In the genomic region with DNA sequence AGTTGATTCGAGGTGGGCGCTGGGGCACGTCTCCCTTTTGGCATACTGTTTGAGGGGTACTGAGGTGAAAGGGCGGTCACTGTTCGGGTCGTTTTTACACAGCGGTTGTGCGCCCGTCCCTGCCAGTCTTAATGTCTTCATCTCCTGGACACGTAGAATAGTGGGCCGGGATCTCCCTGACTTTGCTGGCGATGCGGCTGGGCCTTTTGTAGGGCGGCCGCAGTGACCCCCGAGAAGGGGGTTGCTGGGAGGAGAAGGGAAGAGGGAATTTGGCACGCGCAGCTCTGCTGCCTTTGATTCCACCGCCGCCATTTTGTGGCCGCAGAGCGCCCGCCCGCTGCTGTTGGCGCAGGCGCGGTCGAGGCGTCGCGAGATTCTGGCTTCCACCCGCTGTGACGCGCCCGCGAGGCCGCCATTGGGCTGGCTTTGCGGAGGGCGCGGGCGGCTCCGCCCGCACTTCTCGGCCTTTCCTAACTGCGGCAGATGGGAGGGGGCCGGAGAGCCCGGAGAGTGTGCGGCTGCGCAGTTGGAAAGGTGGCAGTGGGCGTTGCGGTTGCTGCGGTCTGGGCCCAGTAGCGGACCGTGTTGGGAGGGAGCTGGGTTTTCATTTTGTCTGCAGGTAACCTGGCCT, we compare ENCODE assay signal across 8 cellular contexts. TPM values are rescaled to one million over a fixed set of nuclear protein-coding genes. Genes with fewer than 3 reads are reported as not detected.
DNase-seq lines count a peak whose midpoint lies in the region; ATAC-seq and TF ChIP-seq lines count a peak whose summit lies in the region.

No MANE protein-coding gene starts in this region.

- H3K36me3 ChIP-seq in left ventricle myocardium inferior (peaks cover 48% of the 10 kb centered on the region), upper lobe of left lung (peaks cover 41 to 48% (median 44%) of the 10 kb centered on the region in 4 donors)

- ATAC-seq in HG02852 (IDR thresholded peaks at IDR 0.05; ENCODE audit: unreplicated experiment), result peak; percentile 68
- ATAC-seq in T-cell (replicated peaks in 1 of 4), result peak; percentile 68 to 77 (median 74)
- peak; percentile 94 to 96 for ATAC-seq in upper lobe of left lung (ENCODE audit: low FRiP score in 2 of 2)

- DNase-seq in NCI-H1436 treated with DMSO at 0.1 percent for 48 hours (lab: John Stamatoyannopoulos, UW) (peak; percentile 52), T-cell (peak; percentile 78 to 90 (median 85)), amniotic epithelial cell (ENCODE audit: low read depth) (peak; percentile 84), left ventricle myocardium inferior (peak; percentile 89), posterior vena cava (ENCODE audit: low spot score) (peak; percentile 98), upper lobe of left lung (peak; percentile 95 to 99)

- no peaks in the 10 kb centered on the region for H3K9me3 Mint-ChIP-seq in T-cell

- peaks cover 0 to 2% of the 10 kb centered on the region in 2 donors for H3K27me3 Mint-ChIP-seq in T-cell

- H3K4me1 ChIP-seq in left ventricle myocardium inferior, result peaks cover 64% of the 10 kb centered on the region
- H3K4me1 ChIP-seq in upper lobe of left lung, result peaks cover 38 to 48% (median 42%) of the 10 kb centered on the region in 4 donors

- TF ChIP-seq POLR2A in upper lobe of left lung (IDR thresholded peaks at IDR 0.05), result peak; percentile 8 to 85 (median 74)

- H3K27me3 ChIP-seq in left ventricle myocardium inferior (ENCODE audit: low read depth) (no peaks in the 10 kb centered on the region), upper lobe of left lung (no peaks in the 10 kb centered on the region)

- peak overlapping the region; percentile 100 for H3K27ac Mint-ChIP-seq in T-cell

- peak overlapping the region; percentile 99 for H3K4me3 Mint-ChIP-seq in T-cell

- POLR2A ChIA-PET in T-cell (lab: Charles Lee), result interaction anchor here in 1 of 2 donors (0.6 to 3.1 kb wide), 4 partner anchors 9 to 155 kb away, joined by 3 to 17 read pairs (median 10); a partner anchor contains a TSS

- no peaks in the 10 kb centered on the region for H3K9me3 ChIP-seq in left ventricle myocardium inferior (replicated peaks)
- no peaks in the 10 kb centered on the region for H3K9me3 ChIP-seq in upper lobe of left lung

- TF ChIP-seq CTCF in GM12875 (IDR thresholded peaks at IDR 0.05; ENCODE audit: borderline replicate concordance, insufficient read depth, low read depth, low read length) (no peak), left ventricle myocardium inferior (IDR thresholded peaks at IDR 0.05; ENCODE audit: borderline replicate concordance) (no peak), upper lobe of left lung (IDR thresholded peaks at IDR 0.05) (no peak)

- WGBS in upper lobe of left lung, 2 donors, result 0 to 1% methylated on average over 5 to 37 of the region's 54 CpGs

- CTCF ChIA-PET in T-cell (lab: Charles Lee), result no interaction called here

- H3K4me1 Mint-ChIP-seq in T-cell, result peaks cover 66 to 70% (median 68%) of the 10 kb centered on the region in 3 donors

- intact Hi-C loops in left ventricle myocardium inferior (cut with micrococcal nuclease), result no loop called here
- intact Hi-C loops in posterior vena cava (cut with DNase I), result no loop called here

- H3K27ac ChIP-seq in left ventricle myocardium inferior (replicated peaks), result peak overlapping the region; percentile 97
- H3K27ac ChIP-seq in upper lobe of left lung, result peak overlapping the region; percentile 99 to 100 (median 100)

- peak in 1 of 4 donors; percentile 39 for TF ChIP-seq EP300 in upper lobe of left lung (IDR thresholded peaks at IDR 0.05)

- H3K4me3 ChIP-seq in GM12875 (ENCODE audit: low read depth, low read length), result peak overlapping the region; percentile 92
- peak overlapping the region; percentile 78 for H3K4me3 ChIP-seq in left ventricle myocardium inferior
- peak overlapping the region; percentile 61 to 88 (median 75) for H3K4me3 ChIP-seq in upper lobe of left lung

- H3K36me3 Mint-ChIP-seq in T-cell, result peaks cover 47% of the 10 kb centered on the region

RNA-seq across cellular contexts. Expression of a gene that starts 0.5 kb away (rescaled TPM):
- 1,000 to 10,000 TPM in 2 of 5 donors, 100 to 1,000 TPM in 3; 788 to 1,543 (median 848) TPM for total RNA-seq in T-cell
- total RNA-seq in left ventricle myocardium inferior, result 167 TPM
- total RNA-seq in posterior vena cava, result 100 to 1,000 TPM; 212 to 251 TPM
- 1,000 to 10,000 TPM in 1 of 6 donors, 100 to 1,000 TPM in 5; 238 to 1,033 (median 288) TPM for total RNA-seq in upper lobe of left lung

RNA-seq across cellular contexts. Expression of a gene that starts 29.6 kb away (rescaled TPM):
- under 1 TPM in 1 of 5 donors, not detected in 4; 0.13 TPM for total RNA-seq in T-cell
- total RNA-seq in left ventricle myocardium inferior, result not detected
- not detected for total RNA-seq in posterior vena cava
- not detected for total RNA-seq in upper lobe of left lung

Comparison
In these comparisons a context has a peak if more than half of its experiments do, and no peak if none do; other contexts are left out.
1. Peak in every context shown above with its lines: DNase-seq, ATAC-seq, H3K4me3 ChIP-seq and H3K27ac ChIP-seq.